In the genomic region with DNA sequence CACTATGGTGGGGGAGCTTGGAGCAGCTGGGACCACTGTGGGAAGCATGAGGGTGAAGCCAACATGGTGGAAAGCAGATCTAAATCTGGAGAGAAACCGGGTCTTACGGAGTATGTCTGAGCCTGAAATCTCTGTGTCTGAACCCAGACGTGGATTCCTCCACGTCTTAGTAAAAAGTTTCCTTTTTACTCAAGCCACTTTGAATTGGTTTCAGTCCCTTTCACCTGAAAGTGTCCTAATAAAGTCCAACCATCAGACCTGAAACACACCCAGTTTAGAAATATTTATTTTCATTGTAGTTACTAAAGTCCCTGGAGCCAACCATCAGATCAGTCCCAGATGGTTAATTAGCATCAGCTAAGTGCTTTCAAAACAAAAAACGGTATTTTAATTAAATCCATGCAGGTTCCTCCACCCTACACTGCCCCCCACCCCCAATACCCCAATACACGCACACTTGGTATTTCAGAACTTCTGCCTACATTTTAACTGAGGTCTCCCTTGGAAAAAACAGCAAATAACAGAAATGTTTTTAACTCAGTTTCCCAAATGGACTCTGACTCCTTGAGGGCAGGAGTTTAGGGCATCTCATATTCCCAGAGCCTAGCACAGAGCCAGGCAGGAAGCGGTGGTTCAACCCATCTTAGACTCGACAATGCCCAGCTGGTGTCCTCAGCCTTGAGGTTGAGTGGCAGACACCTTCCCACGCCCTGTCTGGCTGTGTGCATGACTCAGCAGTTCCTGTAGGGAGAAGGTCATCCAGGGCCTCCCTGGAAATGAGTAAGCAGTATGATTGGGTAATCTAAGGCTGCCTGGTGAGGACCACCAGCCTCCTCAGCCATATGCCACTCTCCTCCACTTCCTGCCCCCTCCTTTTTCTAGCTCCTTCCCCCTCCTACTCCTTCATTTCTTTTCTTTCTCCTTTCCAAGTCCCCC, we compare ENCODE assay signal across 9 cellular contexts.
DNase-seq lines count a peak whose midpoint lies in the region; ATAC-seq, FAIRE-seq and TF ChIP-seq lines count a peak whose summit lies in the region.
"Had no signal": no experiment of that assay in that cellular context is flagged by ENCODE, and none has a peak within 500 bp of the region (broad histone marks: within the 10 kb centered on the region; RNA-seq: fewer than 3 reads in every experiment).

No MANE protein-coding gene starts in this region.

- H3K27ac ChIP-seq in GM23338 (ENCODE audit: low read depth) (no peak overlapping the region), RWPE1 (peak overlapping the region; percentile 78)

- peak; percentile 48; the same call in 2 of the 3 replicates for ATAC-seq in GM23338

- DNase-seq in AG08395 (ENCODE audit: low spot score): peak; percentile 95
- DNase-seq in GM23338 (ENCODE audit: low spot score): peak; percentile 48
- peak; percentile 89 for DNase-seq in RWPE1 (ENCODE audit: low spot score)
- peak; percentile 97 for DNase-seq in fibroblast of gingiva (ENCODE audit: low read depth)
- DNase-seq in stimulated activated CD4-positive, alpha-beta T cell treated with anti-CD3 and anti-CD28 coated beads, Interleukin-2, amount 100 ng/mL, for 48 hours: peak; percentile 5 to 16
- DNase-seq in GM19239 (ENCODE audit: insufficient read length, low spot score): no peak
- DNase-seq in NCI-H526 (lab: John Stamatoyannopoulos, UW): no peak
- no peak for DNase-seq in activated CD8-positive, alpha-beta memory T cell treated with anti-CD3 and anti-CD28 coated beads, Interleukin-2, amount 50 U/mL, for 4 hours

- no peaks in the 10 kb centered on the region for H3F3A ChIP-seq in GM23338 (replicated peaks; ENCODE audit: low read depth)

- H3K4me1 Mint-ChIP-seq in GM23338: peaks cover 3% of the 10 kb centered on the region; the same call in 1 of the 3 replicates

- no peaks in the 10 kb centered on the region for H3K36me3 ChIP-seq in GM23338 (ENCODE audit: insufficient read depth)

- no peaks in the 10 kb centered on the region for H3K79me2 ChIP-seq in GM23338 (replicated peaks; ENCODE audit: insufficient read depth)

- H2AFZ ChIP-seq in GM23338: no peak overlapping the region

- POLR2A ChIA-PET in RWPE1 (lab: Yijun Ruan, JAX; ENCODE audit: low non-redundant PET): interaction anchor here (0.7 kb wide), 1 partner anchor 23 kb away, joined by 6 read pairs; no protein-coding TSS in a partner anchor

- H3K4me1 ChIP-seq in GM23338 (ENCODE audit: insufficient read depth): no peaks in the 10 kb centered on the region

- FAIRE-seq in GM19239 (lab: Jason Lieb, UNC): no peak

- no peaks in the 10 kb centered on the region for H3K36me3 Mint-ChIP-seq in GM23338 (ENCODE audit: low read depth)
- H3K36me3 Mint-ChIP-seq: brain had no signal

- no peak for TF ChIP-seq CTCF in GM23338 (conservative IDR thresholded peaks at IDR 0.05; ENCODE audit: low read depth in 2 of 2)
- TF ChIP-seq CTCF in RWPE1 (conservative IDR thresholded peaks at IDR 0.05; ENCODE audit: low read depth): no peak

- no peaks in the 10 kb centered on the region for H3K27me3 ChIP-seq in GM23338 (ENCODE audit: insufficient read depth)

- peaks cover 9% of the 10 kb centered on the region for H3K27me3 Mint-ChIP-seq in GM23338 (ENCODE audit: insufficient read depth, low read depth, poor library complexity)

- peak overlapping the region; percentile 43; the same call in 1 of the 2 replicates for H3K27ac Mint-ChIP-seq in GM23338
- H3K27ac Mint-ChIP-seq: brain had no signal

- no peaks in the 10 kb centered on the region for H4K20me1 ChIP-seq in GM23338 (replicated peaks; ENCODE audit: insufficient read depth)

- CTCF ChIA-PET in RWPE1 (lab: Yijun Ruan, JAX): interaction anchor here (0.6 to 1.0 kb wide), 2 partner anchors 40 to 908 kb away, joined by 5 to 6 read pairs; no protein-coding TSS in a partner anchor

- H3K4me2 ChIP-seq in GM23338: no peak overlapping the region

- no peak overlapping the region for H3K4me3 ChIP-seq in GM23338

- no peak overlapping the region for H3K4me3 Mint-ChIP-seq in GM23338
- H3K4me3 Mint-ChIP-seq: brain had no signal

- peaks cover 19% of the 10 kb centered on the region for H3K9me2 ChIP-seq in GM23338 (ENCODE audit: insufficient read depth)

- no peaks in the 10 kb centered on the region for H3K9me3 Mint-ChIP-seq in GM23338

TF ChIP-seq in GM23338, 12 proteins besides CTCF, POLR2A, EP300 and RAD21:
- TF ChIP-seq ZNF114 (CRISPR knock-in tag; IDR thresholded peaks at IDR 0.05) (no peak), EZH2 (IDR thresholded peaks at IDR 0.05; ENCODE audit: low read depth, unreplicated experiment) (no peak), EZH2phosphoT487 (IDR thresholded peaks at IDR 0.05; ENCODE audit: unreplicated experiment) (no peak), ZNF331 (CRISPR knock-in tag; IDR thresholded peaks at IDR 0.05; ENCODE audit: low read depth) (no peak), NANOG (IDR thresholded peaks at IDR 0.05; ENCODE audit: borderline replicate concordance) (no peak)
- TF ChIP-seq, protein P1, sequence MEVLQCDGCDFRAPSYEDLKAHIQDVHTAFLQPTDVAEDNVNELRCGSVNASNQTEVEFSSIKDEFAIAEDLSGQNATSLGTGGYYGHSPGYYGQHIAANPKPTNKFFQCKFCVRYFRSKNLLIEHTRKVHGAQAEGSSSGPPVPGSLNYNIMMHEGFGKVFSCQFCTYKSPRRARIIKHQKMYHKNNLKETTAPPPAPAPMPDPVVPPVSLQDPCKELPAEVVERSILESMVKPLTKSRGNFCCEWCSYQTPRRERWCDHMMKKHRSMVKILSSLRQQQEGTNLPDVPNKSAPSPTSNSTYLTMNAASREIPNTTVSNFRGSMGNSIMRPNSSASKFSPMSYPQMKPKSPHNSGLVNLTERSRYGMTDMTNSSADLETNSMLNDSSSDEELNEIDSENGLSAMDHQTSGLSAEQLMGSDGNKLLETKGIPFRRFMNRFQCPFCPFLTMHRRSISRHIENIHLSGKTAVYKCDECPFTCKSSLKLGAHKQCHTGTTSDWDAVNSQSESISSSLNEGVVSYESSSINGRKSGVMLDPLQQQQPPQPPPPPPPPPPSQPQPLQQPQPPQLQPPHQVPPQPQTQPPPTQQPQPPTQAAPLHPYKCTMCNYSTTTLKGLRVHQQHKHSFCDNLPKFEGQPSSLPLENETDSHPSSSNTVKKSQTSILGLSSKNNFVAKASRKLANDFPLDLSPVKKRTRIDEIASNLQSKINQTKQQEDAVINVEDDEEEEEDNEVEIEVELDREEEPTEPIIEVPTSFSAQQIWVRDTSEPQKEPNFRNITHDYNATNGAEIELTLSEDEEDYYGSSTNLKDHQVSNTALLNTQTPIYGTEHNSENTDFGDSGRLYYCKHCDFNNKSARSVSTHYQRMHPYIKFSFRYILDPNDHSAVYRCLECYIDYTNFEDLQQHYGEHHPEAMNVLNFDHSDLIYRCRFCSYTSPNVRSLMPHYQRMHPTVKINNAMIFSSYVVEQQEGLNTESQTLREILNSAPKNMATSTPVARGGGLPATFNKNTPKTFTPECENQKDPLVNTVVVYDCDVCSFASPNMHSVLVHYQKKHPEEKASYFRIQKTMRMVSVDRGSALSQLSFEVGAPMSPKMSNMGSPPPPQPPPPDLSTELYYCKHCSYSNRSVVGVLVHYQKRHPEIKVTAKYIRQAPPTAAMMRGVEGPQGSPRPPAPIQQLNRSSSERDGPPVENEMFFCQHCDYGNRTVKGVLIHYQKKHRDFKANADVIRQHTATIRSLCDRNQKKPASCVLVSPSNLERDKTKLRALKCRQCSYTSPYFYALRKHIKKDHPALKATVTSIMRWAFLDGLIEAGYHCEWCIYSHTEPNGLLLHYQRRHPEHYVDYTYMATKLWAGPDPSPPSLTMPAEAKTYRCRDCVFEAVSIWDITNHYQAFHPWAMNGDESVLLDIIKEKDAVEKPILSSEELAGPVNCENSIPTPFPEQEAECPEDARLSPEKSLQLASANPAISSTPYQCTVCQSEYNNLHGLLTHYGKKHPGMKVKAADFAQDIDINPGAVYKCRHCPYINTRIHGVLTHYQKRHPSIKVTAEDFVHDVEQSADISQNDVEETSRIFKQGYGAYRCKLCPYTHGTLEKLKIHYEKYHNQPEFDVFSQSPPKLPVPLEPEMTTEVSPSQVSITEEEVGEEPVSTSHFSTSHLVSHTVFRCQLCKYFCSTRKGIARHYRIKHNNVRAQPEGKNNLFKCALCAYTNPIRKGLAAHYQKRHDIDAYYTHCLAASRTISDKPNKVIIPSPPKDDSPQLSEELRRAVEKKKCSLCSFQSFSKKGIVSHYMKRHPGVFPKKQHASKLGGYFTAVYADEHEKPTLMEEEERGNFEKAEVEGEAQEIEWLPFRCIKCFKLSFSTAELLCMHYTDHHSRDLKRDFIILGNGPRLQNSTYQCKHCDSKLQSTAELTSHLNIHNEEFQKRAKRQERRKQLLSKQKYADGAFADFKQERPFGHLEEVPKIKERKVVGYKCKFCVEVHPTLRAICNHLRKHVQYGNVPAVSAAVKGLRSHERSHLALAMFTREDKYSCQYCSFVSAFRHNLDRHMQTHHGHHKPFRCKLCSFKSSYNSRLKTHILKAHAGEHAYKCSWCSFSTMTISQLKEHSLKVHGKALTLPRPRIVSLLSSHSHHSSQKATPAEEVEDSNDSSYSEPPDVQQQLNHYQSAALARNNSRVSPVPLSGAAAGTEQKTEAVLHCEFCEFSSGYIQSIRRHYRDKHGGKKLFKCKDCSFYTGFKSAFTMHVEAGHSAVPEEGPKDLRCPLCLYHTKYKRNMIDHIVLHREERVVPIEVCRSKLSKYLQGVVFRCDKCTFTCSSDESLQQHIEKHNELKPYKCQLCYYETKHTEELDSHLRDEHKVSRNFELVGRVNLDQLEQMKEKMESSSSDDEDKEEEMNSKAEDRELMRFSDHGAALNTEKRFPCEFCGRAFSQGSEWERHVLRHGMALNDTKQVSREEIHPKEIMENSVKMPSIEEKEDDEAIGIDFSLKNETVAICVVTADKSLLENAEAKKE (CRISPR knock-in tag; IDR thresholded peaks at IDR 0.05): no peak

Comparison
In these comparisons a context has a peak if more than half of its experiments do, and no peak if none do; other contexts are left out.
1. DNase-seq: peak in AG08395 (single experiment), GM23338 (single experiment), RWPE1 (single experiment), fibroblast of gingiva (single experiment) and stimulated activated CD4-positive, alpha-beta T cell treated with anti-CD3 and anti-CD28 coated beads, Interleukin-2, amount 100 ng/mL, for 48 hours (2 of 2); none in GM19239 (single experiment), NCI-H526 (0 of 2) and activated CD8-positive, alpha-beta memory T cell treated with anti-CD3 and anti-CD28 coated beads, Interleukin-2, amount 50 U/mL, for 4 hours (single experiment).